In the genomic region with DNA sequence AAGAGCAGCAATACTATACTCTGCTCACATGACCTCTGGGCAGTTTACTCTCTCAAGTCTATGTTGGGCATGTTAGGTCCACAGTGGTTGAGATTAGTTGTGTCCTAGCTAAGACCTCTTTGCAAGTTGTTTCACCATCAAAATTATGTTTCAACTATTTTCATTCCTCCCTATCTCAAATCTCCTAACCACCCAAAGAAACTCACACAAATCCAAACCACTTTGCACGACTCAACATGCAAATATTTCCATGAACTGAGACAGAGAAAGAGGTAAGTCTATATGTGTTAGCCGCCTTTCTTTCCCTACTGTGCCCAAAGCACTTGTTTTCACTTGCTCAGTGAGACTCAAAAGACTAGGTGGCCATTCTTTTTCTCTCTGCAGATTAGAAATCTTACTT, we compare ENCODE assay signal across 23 cellular contexts.
"Had no signal": no experiment of that assay in that cellular context is flagged by ENCODE, and none has a peak within 500 bp of the region (broad histone marks: within the 10 kb centered on the region; RNA-seq: fewer than 3 reads in every experiment).

No MANE protein-coding gene starts in this region.

- H3K27me3 ChIP-seq: Peyer's patch, SJCRH30 had no signal

- DNase-seq: activated CD4-positive, alpha-beta T cell treated with anti-CD3 and anti-CD28 coated beads for 36 hours; activated CD8-positive, alpha-beta memory T cell treated with anti-CD3 and anti-CD28 coated beads, Interleukin-2, amount 50 U/mL, for 4 hours; activated CD8-positive, alpha-beta T cell treated with anti-CD3 and anti-CD28 coated beads for 36 hours; activated gamma-delta T cell treated with Interleukin-2 at 50 U/mL for 16 hours; activated naive CD4-positive, alpha-beta T cell treated with anti-CD3 and anti-CD28 coated beads, Interleukin-2, amount 10 ng/mL, durations not matched to agents 7 days and 5 days; activated naive CD8-positive, alpha-beta T cell treated with anti-CD3 and anti-CD28 coated beads for 36 hours; activated T-cell treated with anti-CD3 and anti-CD28 coated beads, Interleukin-2, amount 50 U/mL, for 72 hours; anterior cingulate cortex; NCI-H1048; NCI-H146; NCI-H1930; NCI-H2171 treated with DMSO at 0.1 percent for 48 hours; NCI-H510A treated with DMSO at 0.1 percent for 48 hours; NCI-H69; Peyer's patch; Right ventricle myocardium superior; SJCRH30; SK-N-SH; T-helper 1 cell had no signal

- H3K27me3 Mint-ChIP-seq: activated CD4-positive, alpha-beta T cell treated with anti-CD3 and anti-CD28 coated beads for 36 hours; activated CD8-positive, alpha-beta T cell treated with anti-CD3 and anti-CD28 coated beads for 36 hours; activated naive CD8-positive, alpha-beta T cell treated with anti-CD3 and anti-CD28 coated beads for 36 hours had no signal

- H3K36me3 ChIP-seq: Peyer's patch, SJCRH30 had no signal

- H3K27ac Mint-ChIP-seq: activated CD4-positive, alpha-beta T cell treated with anti-CD3 and anti-CD28 coated beads for 36 hours; activated CD8-positive, alpha-beta T cell treated with anti-CD3 and anti-CD28 coated beads for 36 hours; activated naive CD4-positive, alpha-beta T cell treated with anti-CD3 and anti-CD28 coated beads, Interleukin-2, amount 10 ng/mL, durations not matched to agents 7 days and 5 days; activated naive CD8-positive, alpha-beta T cell treated with anti-CD3 and anti-CD28 coated beads for 36 hours; activated T-cell treated with anti-CD3 and anti-CD28 coated beads, Interleukin-2, amount 50 U/mL, for 72 hours; activated T-helper 2 cell treated with anti-CD3 and anti-CD28 coated beads, Interferon-gamma antibody, Interleukin-2, Interleukin-4, amounts not matched to agents 10 μg/mL and 5 μg/mL and 100 μg/mL, durations not matched to agents 14 hours and 24 hours and 36 hours had no signal

- H3K27ac ChIP-seq: Peyer's patch, RWPE1, SJCRH30, VCaP had no signal

- H3K4me1 ChIP-seq: Peyer's patch had no signal

- H3K4me2 ChIP-seq: SK-N-SH had no signal

- H3K4me3 ChIP-seq: Peyer's patch, SJCRH30 had no signal

- H3K4me3 Mint-ChIP-seq: activated CD4-positive, alpha-beta T cell treated with anti-CD3 and anti-CD28 coated beads for 36 hours; activated CD8-positive, alpha-beta T cell treated with anti-CD3 and anti-CD28 coated beads for 36 hours; activated naive CD4-positive, alpha-beta T cell treated with anti-CD3 and anti-CD28 coated beads, Interleukin-2, amount 10 ng/mL, durations not matched to agents 7 days and 5 days; activated naive CD8-positive, alpha-beta T cell treated with anti-CD3 and anti-CD28 coated beads for 36 hours; activated T-cell treated with anti-CD3 and anti-CD28 coated beads, Interleukin-2, amount 50 U/mL, for 72 hours; central memory CD8-positive, alpha-beta T cell had no signal

- H3K9ac ChIP-seq: SK-N-SH had no signal

- H3K9me3 Mint-ChIP-seq: central memory CD8-positive, alpha-beta T cell had no signal

- ATAC-seq: activated CD4-positive, alpha-beta T cell treated with anti-CD3 and anti-CD28 coated beads for 36 hours; activated CD8-positive, alpha-beta T cell treated with anti-CD3 and anti-CD28 coated beads for 36 hours; activated T-cell treated with anti-CD3 and anti-CD28 coated beads, Interleukin-2, amount 50 U/mL, for 72 hours had no signal

- H3K36me3 Mint-ChIP-seq: activated naive CD4-positive, alpha-beta T cell treated with anti-CD3 and anti-CD28 coated beads, Interleukin-2, amount 10 ng/mL, durations not matched to agents 7 days and 5 days had no signal

- H3K9me3 ChIP-seq: Peyer's patch, SJCRH30, SK-N-SH had no signal

- H3K4me1 Mint-ChIP-seq: activated CD4-positive, alpha-beta T cell treated with anti-CD3 and anti-CD28 coated beads for 36 hours; activated naive CD4-positive, alpha-beta T cell treated with anti-CD3 and anti-CD28 coated beads, Interleukin-2, amount 10 ng/mL, durations not matched to agents 7 days and 5 days; central memory CD8-positive, alpha-beta T cell had no signal
